In the genomic region with DNA sequence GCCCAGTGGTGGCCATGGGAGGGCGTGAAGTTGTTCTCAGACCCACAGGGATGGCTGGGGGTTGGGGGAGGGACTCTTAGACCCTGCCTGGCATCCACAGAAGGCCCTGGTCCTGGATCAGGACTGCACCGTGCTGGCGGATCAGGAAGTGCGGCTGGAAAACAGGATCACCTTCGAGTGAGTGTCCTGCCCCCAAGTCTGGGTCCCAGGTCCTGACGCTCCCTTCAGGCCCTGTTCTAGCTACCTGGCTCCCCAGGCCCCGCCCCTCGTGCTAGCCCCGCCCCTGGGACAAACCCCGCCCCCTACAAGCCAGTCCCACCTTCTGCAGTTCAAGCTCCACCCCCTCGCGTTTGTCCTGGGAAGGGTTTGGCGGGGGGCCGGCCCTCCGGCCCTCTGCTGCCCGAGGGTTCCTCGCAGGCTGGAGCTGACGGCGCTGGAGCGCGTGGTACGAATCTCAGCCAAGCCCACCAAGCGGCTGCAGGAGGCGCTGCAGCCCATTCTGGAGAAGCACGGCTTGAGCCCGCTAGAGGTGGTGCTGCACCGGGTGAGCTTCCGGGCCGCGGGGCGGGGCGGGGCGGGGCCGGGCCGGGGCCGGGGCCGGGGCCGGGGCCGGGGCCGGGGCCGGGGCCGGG, we compare ENCODE assay signal across 9 cellular contexts. TPM values are rescaled to one million over a fixed set of nuclear protein-coding genes. Genes with fewer than 3 reads are reported as not detected.
DNase-seq lines count a peak whose midpoint lies in the region; ATAC-seq, FAIRE-seq and TF ChIP-seq lines count a peak whose summit lies in the region.
"Had no signal": no experiment of that assay in that cellular context is flagged by ENCODE, and none has a peak within 500 bp of the region (broad histone marks: within the 10 kb centered on the region; RNA-seq: fewer than 3 reads in every experiment).

No MANE protein-coding gene starts in this region.

- H3K27me3 ChIP-seq in osteoblast (ENCODE audit: insufficient read depth, low read length), result peaks cover 6% of the 10 kb centered on the region

- peak overlapping the region; percentile 87 for H3K4me2 ChIP-seq in osteoblast (ENCODE audit: insufficient read depth, low read length)

- H3K4me3 ChIP-seq in osteoblast (ENCODE audit: insufficient read depth, low read length), result peak overlapping the region; percentile 73

- H3K27me3 Mint-ChIP-seq in activated naive CD4-positive, alpha-beta T cell treated with anti-CD3 and anti-CD28 coated beads for 36 hours (ENCODE audit: low read depth), result no peaks in the 10 kb centered on the region
- H3K27me3 Mint-ChIP-seq: activated naive CD4-positive, alpha-beta T cell treated with anti-CD3 and anti-CD28 coated beads, Interleukin-2, amount 50 U/mL, for 24 hours had no signal

- ATAC-seq in HG03139 (IDR thresholded peaks at IDR 0.05; ENCODE audit: unreplicated experiment), result peak; percentile 70
- ATAC-seq in GM21717 (IDR thresholded peaks at IDR 0.05; ENCODE audit: unreplicated experiment), result no peak
- ATAC-seq in GM19395 (IDR thresholded peaks at IDR 0.05; ENCODE audit: unreplicated experiment), result no peak

- peaks cover 7% of the 10 kb centered on the region for H3K4me1 ChIP-seq in osteoblast (ENCODE audit: insufficient read depth, low read length)

- no peaks in the 10 kb centered on the region for H3K79me2 ChIP-seq in osteoblast (ENCODE audit: insufficient read depth, low read length)

- CTCF ChIA-PET in activated naive CD4-positive, alpha-beta T cell treated with anti-CD3 and anti-CD28 coated beads for 36 hours (lab: Charles Lee), result interaction anchor here (0.6 to 6.0 kb wide), 14 partner anchors 8 to 299 kb away, joined by 3 to 77 read pairs (median 9); partner anchors contain the start of genes LMAN2, RGS14 and SLC34A1

- DNase-seq in NCI-H82 treated with DMSO at 0.1 percent for 48 hours (lab: John Stamatoyannopoulos, UW; ENCODE audit: unreplicated experiment) (peak; percentile 57), frontal cortex (ENCODE audit: low spot score in 2 of 2) (peak; percentile 54 to 77), osteoblast (ENCODE audit: insufficient read length, low spot score, missing footprints) (peak; percentile 99)
- peak; percentile 75 for DNase-seq in activated naive CD4-positive, alpha-beta T cell treated with anti-CD3 and anti-CD28 coated beads for 36 hours

- TF ChIP-seq CTCF in osteoblast (IDR thresholded peaks at IDR 0.05; ENCODE audit: extremely low read depth, low read depth, low read length), result peak; percentile 47

- peak overlapping the region; percentile 74 for H3K4me3 Mint-ChIP-seq in activated naive CD4-positive, alpha-beta T cell treated with anti-CD3 and anti-CD28 coated beads for 36 hours

- no peaks in the 10 kb centered on the region for H3K36me3 ChIP-seq in osteoblast (ENCODE audit: insufficient read depth, low read length)

- H3K9me3 ChIP-seq in osteoblast (ENCODE audit: low read depth, low read length), result no peaks in the 10 kb centered on the region

- H3K9me3 Mint-ChIP-seq in activated naive CD4-positive, alpha-beta T cell treated with anti-CD3 and anti-CD28 coated beads for 36 hours, result no peaks in the 10 kb centered on the region
- H3K9me3 Mint-ChIP-seq: activated naive CD4-positive, alpha-beta T cell treated with anti-CD3 and anti-CD28 coated beads, Interleukin-2, amount 50 U/mL, for 24 hours had no signal

- peaks cover 70% of the 10 kb centered on the region for H3K4me1 Mint-ChIP-seq in activated naive CD4-positive, alpha-beta T cell treated with anti-CD3 and anti-CD28 coated beads for 36 hours (ENCODE audit: low read depth)

- H3K27ac Mint-ChIP-seq in activated naive CD4-positive, alpha-beta T cell treated with anti-CD3 and anti-CD28 coated beads for 36 hours, result no peak overlapping the region

- H3K27ac ChIP-seq in osteoblast (ENCODE audit: low read depth, low read length), result no peak overlapping the region

- intact Hi-C loops in activated naive CD4-positive, alpha-beta T cell treated with anti-CD3 and anti-CD28 coated beads for 36 hours (cut with micrococcal nuclease), result loop anchor here (5.0 kb wide), 1 partner anchor 833 kb away; the partner anchor contains the start of gene RNF44

- no peak overlapping the region for H2AFZ ChIP-seq in osteoblast (ENCODE audit: low read length)

- peak; percentile 91 for FAIRE-seq in G401.6 (lab: Jason Lieb, UNC)
- no peak for FAIRE-seq in frontal cortex (lab: Jason Lieb, UNC)

- H4K20me1 ChIP-seq in osteoblast (ENCODE audit: insufficient read depth, low read length), result no peaks in the 10 kb centered on the region

- H3K36me3 Mint-ChIP-seq in activated naive CD4-positive, alpha-beta T cell treated with anti-CD3 and anti-CD28 coated beads for 36 hours (ENCODE audit: low read depth), result peaks cover 28% of the 10 kb centered on the region

RNA-seq across cellular contexts. Expression of gene RGS14, which starts 12.9 kb away (rescaled TPM):
- 10 to 100 TPM; 34.6 to 39.2 TPM for total RNA-seq in activated naive CD4-positive, alpha-beta T cell treated with anti-CD3 and anti-CD28 coated beads for 36 hours
- total RNA-seq in frontal cortex (7.7 TPM), osteoblast (7.4 and 9.4 TPM in 2 replicates)

RNA-seq across cellular contexts. Expression of gene SLC34A1, which starts 13.6 kb away (rescaled TPM):
- total RNA-seq in activated naive CD4-positive, alpha-beta T cell treated with anti-CD3 and anti-CD28 coated beads for 36 hours, result not detected
- total RNA-seq in frontal cortex (not detected), osteoblast (not detected in 2 replicates)

RNA-seq across cellular contexts. Expression of gene LMAN2, which starts 19.1 kb away (rescaled TPM):
- total RNA-seq in activated naive CD4-positive, alpha-beta T cell treated with anti-CD3 and anti-CD28 coated beads for 36 hours, result 10 to 100 TPM; 82.2 to 83.9 TPM
- total RNA-seq in frontal cortex, result 88.9 TPM
- 295 and 356 TPM in 2 replicates for total RNA-seq in osteoblast

RNA-seq across cellular contexts. Expression of gene PFN3, which starts 29.9 kb away (rescaled TPM):
- not detected for total RNA-seq in activated naive CD4-positive, alpha-beta T cell treated with anti-CD3 and anti-CD28 coated beads for 36 hours
- total RNA-seq in frontal cortex (0.82 TPM), osteoblast (not detected in 2 replicates)

RNA-seq across cellular contexts. Expression of gene F12, which starts 38.8 kb away (rescaled TPM):
- 1 to 10 TPM; 3.2 to 5.4 TPM for total RNA-seq in activated naive CD4-positive, alpha-beta T cell treated with anti-CD3 and anti-CD28 coated beads for 36 hours
- total RNA-seq in frontal cortex (2.4 TPM), osteoblast (not detected in 2 replicates)
